8 cellular contexts compared by ENCODE assay signal in the genomic region with DNA sequence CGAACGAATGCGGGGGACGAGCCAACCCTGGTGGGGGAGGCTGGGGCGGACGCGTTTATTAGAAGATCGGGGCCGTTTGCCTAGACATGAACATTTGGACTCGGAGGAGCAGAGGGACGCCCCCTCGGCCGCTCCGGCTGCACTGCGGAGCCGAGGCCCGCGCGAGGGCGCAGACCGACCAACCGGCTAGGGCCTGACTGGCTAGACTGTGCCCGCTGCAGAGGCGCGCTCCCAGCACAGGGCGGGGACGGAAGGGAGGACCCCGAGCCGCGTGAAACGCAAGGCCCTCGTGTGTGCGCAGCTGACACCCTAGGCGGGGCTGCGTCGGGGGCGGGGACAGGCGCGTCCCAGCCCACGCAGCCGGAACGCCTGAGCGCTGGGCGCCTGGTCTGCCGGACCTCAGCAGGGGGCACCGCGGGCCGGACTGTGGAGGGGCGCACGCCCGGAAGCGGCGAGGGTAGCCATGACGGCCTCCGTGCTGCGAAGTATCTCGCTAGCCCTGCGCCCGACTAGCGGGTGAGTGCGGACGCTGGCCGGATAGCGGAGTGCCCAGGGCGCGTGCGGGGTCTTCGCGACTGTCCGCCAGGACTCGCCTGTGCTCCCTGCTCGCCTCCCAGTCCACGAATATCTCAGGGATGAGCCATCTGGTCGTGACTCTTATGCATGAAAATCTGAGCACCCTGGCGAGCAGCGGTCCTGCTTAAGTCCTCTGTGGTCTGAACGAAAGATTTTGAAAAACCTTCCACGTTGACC. TPM values are rescaled to one million over a fixed set of nuclear protein-coding genes. Genes with fewer than 3 reads are reported as not detected.
DNase-seq lines count a peak whose midpoint lies in the region; ATAC-seq, FAIRE-seq and TF ChIP-seq lines count a peak whose summit lies in the region.

MRPL40 (plus strand) TSS at position 454 of the 753 bp plus-strand sequence; CDS start at position 464, 10 bp downstream.

- peaks cover 25% of the 10 kb centered on the region for H3K4me1 ChIP-seq in keratinocyte (ENCODE audit: control insufficient read depth, extremely low read depth, insufficient read depth, low read length)

- peak within 1 kb of the TSS; percentile 96 for H3K9ac ChIP-seq in keratinocyte (ENCODE audit: control insufficient read depth, extremely low read depth, insufficient read depth, low read length)

- H3K9me1 ChIP-seq in keratinocyte (ENCODE audit: control insufficient read depth, extremely low read depth, insufficient read depth, low read length), result peaks cover 2% of the 10 kb centered on the region

- FAIRE-seq in keratinocyte (lab: Jason Lieb, UNC), result no peak

- H3K4me3 ChIP-seq in AG09309 (ENCODE audit: control insufficient read depth, low read depth, low read length) (peak within 1 kb of the TSS; percentile 94), keratinocyte (ENCODE audit: control insufficient read depth in 2 of 3, extremely low read depth in 1 of 3, insufficient read depth in 2 of 3, low read depth in 1 of 3, low read length in 3 of 3) (peak within 1 kb of the TSS; percentile 79 to 97 (median 92))

- TF ChIP-seq CTCF in AG09309 (IDR thresholded peaks at IDR 0.05; ENCODE audit: control insufficient read depth, insufficient read depth, low read depth, low read length, missing control alignments) (no peak), keratinocyte (optimal IDR thresholded peaks at IDR 0.05 in 1 of 3, IDR thresholded peaks at IDR 0.05 in 1 of 3, conservative IDR thresholded peaks at IDR 0.05 in 1 of 3; ENCODE audit: extremely low read depth in 1 of 3, insufficient read depth in 2 of 3, low read length in 3 of 3) (no peak)

- H3K27me3 ChIP-seq in keratinocyte (ENCODE audit: control insufficient read depth, extremely low read depth, insufficient read depth, low read length), result no peaks in the 10 kb centered on the region

- peak; percentile 64 for DNase-seq in AG09309 (ENCODE audit: low read depth)
- DNase-seq in NCI-H345 (lab: John Stamatoyannopoulos, UW), result peak; percentile 78
- peak; percentile 75 for DNase-seq in activated CD4-positive, CD25-positive, alpha-beta regulatory T cell treated with anti-CD3 and anti-CD28 coated beads, Interleukin-2, amount 50 U/mL, for 16 hours (ENCODE audit: low read depth, low spot score)
- peak; percentile 78 for DNase-seq in central memory CD4-positive, alpha-beta T cell
- DNase-seq in keratinocyte (ENCODE audit: low read depth, low spot score), result peak; percentile 68
- peak; percentile 70 to 89 for DNase-seq in stimulated activated CD4-positive, alpha-beta T cell treated with anti-CD3 and anti-CD28 coated beads, Interleukin-15, amount 100 ng/mL, for 1 hour (ENCODE audit: low read depth in 1 of 2, low spot score in 1 of 2)

- H3K36me3 ChIP-seq in keratinocyte (ENCODE audit: control insufficient read depth in 2 of 2, extremely low read depth in 1 of 2, insufficient read depth in 2 of 2, low read length in 2 of 2), result peaks cover 7 to 23% of the 10 kb centered on the region in 2 experiments

- peak; percentile 83 for ATAC-seq in GM18909 (IDR thresholded peaks at IDR 0.05; ENCODE audit: poor library complexity, unreplicated experiment)
- ATAC-seq in HG03159 (IDR thresholded peaks at IDR 0.05; ENCODE audit: unreplicated experiment), result peak; percentile 70

- peaks cover 38% of the 10 kb centered on the region for H3K79me2 ChIP-seq in keratinocyte (ENCODE audit: control insufficient read depth, insufficient read depth, low read length)

- no peaks in the 10 kb centered on the region for H3K9me3 ChIP-seq in keratinocyte (ENCODE audit: control insufficient read depth, low read depth, low read length)

- peak within 1 kb of the TSS; percentile 66 for H3K4me2 ChIP-seq in keratinocyte (ENCODE audit: control insufficient read depth, extremely low read depth, insufficient read depth, low read depth, low read length)

- dilution Hi-C loops in keratinocyte (cut with MboI; ENCODE audit: extremely low pct_ligation_motif_present, low sequenced_read_pairs), result no loop called here

- peak within 1 kb of the TSS; percentile 96 for H2AFZ ChIP-seq in keratinocyte (ENCODE audit: control insufficient read depth, low read length)

- H4K20me1 ChIP-seq in keratinocyte (ENCODE audit: control insufficient read depth, extremely low read depth, insufficient read depth, low read length), result peaks cover 12% of the 10 kb centered on the region

- peak within 1 kb of the TSS; percentile 94 for H3K27ac ChIP-seq in keratinocyte (ENCODE audit: control insufficient read depth, insufficient read depth, low read length)

RNA-seq across cellular contexts. Expression of gene MRPL40, which starts in this region (rescaled TPM):
- 37.7 to 48.8 TPM (median 46.3 TPM) in 3 replicates for polyA plus RNA-seq in keratinocyte
- polyA plus RNA-seq in keratinocyte (2011; ENCODE audit: low read depth), result 24.1 TPM
- polyA plus RNA-seq in keratinocyte (2011; cell fraction: cytosol; rRNA removed), result 38.2 and 57.6 TPM in 2 replicates
- 16.1 and 17.9 TPM in 2 replicates for polyA plus RNA-seq in keratinocyte (2011; cell fraction: nucleus; rRNA removed)
- 31.2 and 46.6 TPM in 2 replicates for polyA plus RNA-seq in keratinocyte (2012; ENCODE audit: low replicate concordance)
- 8.9 to 14.4 TPM (median 12.8 TPM) in 3 replicates for polyA minus RNA-seq in keratinocyte
- 14.6 TPM for polyA minus RNA-seq in keratinocyte (2011; cell fraction: cytosol; rRNA and poly(A)+ RNA removed)
- polyA minus RNA-seq in keratinocyte (2011; cell fraction: nucleus; rRNA and poly(A)+ RNA removed), result 2.6 and 4.3 TPM in 2 replicates

Comparison
In these comparisons a context has a peak if more than half of its experiments do, and no peak if none do; other contexts are left out.
1. Peak in every context shown above with its lines: DNase-seq, ATAC-seq, H3K4me3 ChIP-seq and H3K27ac ChIP-seq.